In genomic region chr7:11567571-11567970, GRCh38 we compare ENCODE assay signal across 7 cellular contexts.
"Had no signal": no experiment of that assay in that cellular context is flagged by ENCODE, and none has a peak within 500 bp of the region (broad histone marks: within the 10 kb centered on the region; RNA-seq: fewer than 3 reads in every experiment).

No MANE protein-coding gene starts in this region.

- H3K9ac ChIP-seq: GM23248 had no signal

- FAIRE-seq: HepG2 had no signal

- H3K36me3 ChIP-seq: HAP-1 had no signal

- H3K27ac ChIP-seq: GM23248, HL-60 had no signal

- H3K4me1 ChIP-seq: HAP-1 had no signal

- H3K9me3 ChIP-seq: HAP-1 had no signal

- H3K4me3 ChIP-seq: GM23248, HAP-1 had no signal

- H2AFZ ChIP-seq: GM23248 had no signal

- DNase-seq: GM23248, GOT3, H7, HFFc6 had no signal
